In genomic region chr17:75077072-75077489, GRCh38 we compare ENCODE assay signal across 1 cellular context.
TF ChIP-seq lines count a peak whose summit lies in the region.

No MANE protein-coding gene starts in this region.

TF ChIP-seq in HepG2, 621 proteins besides CTCF, POLR2A, EP300 and RAD21 (continued from another document):
- TF ChIP-seq, protein P1, sequence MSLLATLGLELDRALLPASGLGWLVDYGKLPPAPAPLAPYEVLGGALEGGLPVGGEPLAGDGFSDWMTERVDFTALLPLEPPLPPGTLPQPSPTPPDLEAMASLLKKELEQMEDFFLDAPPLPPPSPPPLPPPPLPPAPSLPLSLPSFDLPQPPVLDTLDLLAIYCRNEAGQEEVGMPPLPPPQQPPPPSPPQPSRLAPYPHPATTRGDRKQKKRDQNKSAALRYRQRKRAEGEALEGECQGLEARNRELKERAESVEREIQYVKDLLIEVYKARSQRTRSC (CRISPR knock-in tag; IDR thresholded peaks at IDR 0.05; ENCODE audit: low read depth): no peak
- TF ChIP-seq AHR (CRISPR knock-in tag; IDR thresholded peaks at IDR 0.05): no peak
- no peak for TF ChIP-seq ZNF121 (CRISPR knock-in tag; IDR thresholded peaks at IDR 0.05)
- no peak for TF ChIP-seq GABPA (IDR thresholded peaks at IDR 0.05; ENCODE audit: low read depth, low read length)
- no peak for TF ChIP-seq GABPA (CRISPR knock-in tag; IDR thresholded peaks at IDR 0.05; ENCODE audit: low read depth)
- TF ChIP-seq, protein P2, sequence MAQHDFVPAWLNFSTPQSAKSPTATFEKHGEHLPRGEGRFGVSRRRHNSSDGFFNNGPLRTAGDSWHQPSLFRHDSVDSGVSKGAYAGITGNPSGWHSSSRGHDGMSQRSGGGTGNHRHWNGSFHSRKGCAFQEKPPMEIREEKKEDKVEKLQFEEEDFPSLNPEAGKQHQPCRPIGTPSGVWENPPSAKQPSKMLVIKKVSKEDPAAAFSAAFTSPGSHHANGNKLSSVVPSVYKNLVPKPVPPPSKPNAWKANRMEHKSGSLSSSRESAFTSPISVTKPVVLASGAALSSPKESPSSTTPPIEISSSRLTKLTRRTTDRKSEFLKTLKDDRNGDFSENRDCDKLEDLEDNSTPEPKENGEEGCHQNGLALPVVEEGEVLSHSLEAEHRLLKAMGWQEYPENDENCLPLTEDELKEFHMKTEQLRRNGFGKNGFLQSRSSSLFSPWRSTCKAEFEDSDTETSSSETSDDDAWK (CRISPR knock-in tag; IDR thresholded peaks at IDR 0.05): no peak
- TF ChIP-seq POGK (CRISPR knock-in tag; conservative IDR thresholded peaks at IDR 0.05): 0 out of 2 replicates have a peak, but pooled peaks have one; percentile 47
- TF ChIP-seq GPN1 (CRISPR knock-in tag; IDR thresholded peaks at IDR 0.05; ENCODE audit: borderline replicate concordance): no peak
- TF ChIP-seq ZNF326 (CRISPR knock-in tag; IDR thresholded peaks at IDR 0.05; ENCODE audit: borderline replicate concordance): no peak
- TF ChIP-seq GTF2F1 (IDR thresholded peaks at IDR 0.05; ENCODE audit: low read length): no peak
TF ChIP-seq in HepG2: peak in this region for 184.
